In genomic region chr1:93993731-93994130, GRCh38 we compare ENCODE assay signal across 1 cellular context.
TF ChIP-seq lines count a peak whose summit lies in the region.

No MANE protein-coding gene starts in this region.

TF ChIP-seq in K562, 482 proteins besides CTCF, POLR2A, EP300 and RAD21 (continued from another document):
- no peak for TF ChIP-seq THAP12 (CRISPR knock-in tag; IDR thresholded peaks at IDR 0.05)
- TF ChIP-seq SRSF9 (IDR thresholded peaks at IDR 0.05; ENCODE audit: borderline replicate concordance, low read depth, low read length), result no peak
- TF ChIP-seq NCOA1 (IDR thresholded peaks at IDR 0.05; ENCODE audit: low read depth), result no peak
